Comparison of ENCODE assay signal across 26 cellular contexts in genomic region chr2:175439416-175439815, GRCh38.
DNase-seq lines count a peak whose midpoint lies in the region; ATAC-seq and TF ChIP-seq lines count a peak whose summit lies in the region.
"Had no signal": no experiment of that assay in that cellular context is flagged by ENCODE, and none has a peak within 500 bp of the region (broad histone marks: within the 10 kb centered on the region; RNA-seq: fewer than 3 reads in every experiment).

No MANE protein-coding gene starts in this region.

- TF ChIP-seq CTCF in 22Rv1 (IDR thresholded peaks at IDR 0.05): 0 out of 2 replicates have a peak, but pooled peaks have one; percentile 6
- TF ChIP-seq CTCF in AG10803 (conservative IDR thresholded peaks at IDR 0.05; ENCODE audit: low read length): 0 out of 2 replicates have a peak, but pooled peaks have one; percentile 2
- no peak for TF ChIP-seq CTCF in esophagus muscularis mucosa (IDR thresholded peaks at IDR 0.05)
- no peak for TF ChIP-seq CTCF in RWPE1 (conservative IDR thresholded peaks at IDR 0.05; ENCODE audit: low read depth)

- H3K27ac ChIP-seq in 22Rv1 (no peak overlapping the region), esophagus muscularis mucosa (replicated peaks in 1 of 4) (no peak overlapping the region), right cardiac atrium (ENCODE audit: low read length) (no peak overlapping the region), RWPE1 (no peak overlapping the region)
- H3K27ac ChIP-seq: cardiac muscle cell, coronary artery, gastroesophageal sphincter, ovary, right atrium auricular region, thyroid gland had no signal

- no peaks in the 10 kb centered on the region for H3K36me3 ChIP-seq in esophagus muscularis mucosa
- H3K36me3 ChIP-seq: cardiac muscle cell, gastroesophageal sphincter, ovary, right atrium auricular region, thyroid gland had no signal

- CTCF ChIA-PET in RWPE1 (lab: Yijun Ruan, JAX): interaction anchor here (1.2 kb wide), 1 partner anchor 24 kb away, joined by 3 read pairs; no protein-coding TSS in a partner anchor

- H3K9me3 ChIP-seq in esophagus muscularis mucosa: no peaks in the 10 kb centered on the region
- H3K9me3 ChIP-seq in right cardiac atrium (ENCODE audit: control insufficient read depth, low read length): no peaks in the 10 kb centered on the region
- H3K9me3 ChIP-seq: gastroesophageal sphincter, ovary, right atrium auricular region, thyroid gland had no signal

- POLR2A ChIA-PET in RWPE1 (lab: Yijun Ruan, JAX; ENCODE audit: low non-redundant PET): no interaction called here

- TF ChIP-seq POLR2A in esophagus muscularis mucosa (IDR thresholded peaks at IDR 0.05; ENCODE audit: low read depth): no peak

- H3K27me3 ChIP-seq in esophagus muscularis mucosa: no peaks in the 10 kb centered on the region
- no peaks in the 10 kb centered on the region for H3K27me3 ChIP-seq in right cardiac atrium (ENCODE audit: control insufficient read depth, insufficient read depth)
- H3K27me3 ChIP-seq: cardiac muscle cell, ovary, right atrium auricular region, thyroid gland had no signal

- no peaks in the 10 kb centered on the region for H3K4me1 ChIP-seq in esophagus muscularis mucosa
- no peaks in the 10 kb centered on the region for H3K4me1 ChIP-seq in right cardiac atrium (ENCODE audit: control insufficient read depth, insufficient read depth, low read length)
- H3K4me1 ChIP-seq: gastroesophageal sphincter, right atrium auricular region, thyroid gland had no signal

- intact Hi-C loops in esophagus muscularis mucosa (cut with DNase I) (no loop called here), right cardiac atrium (cut with DNase I) (no loop called here)

- WGBS in esophagus muscularis mucosa: 43% methylated on average over 1 of the region's 1 CpG
- 38% methylated on average over 1 of the region's 1 CpG for WGBS in right cardiac atrium

- no peak for TF ChIP-seq EP300 in esophagus muscularis mucosa (IDR thresholded peaks at IDR 0.05)

- DNase-seq in AG10803 (ENCODE audit: low read depth) (no peak), NCI-H146 (lab: John Stamatoyannopoulos, UW) (peak; percentile 70), esophagus muscularis mucosa (ENCODE audit: extremely low spot score) (peak; percentile 72), right cardiac atrium (no peak), RWPE1 (ENCODE audit: low spot score) (no peak)
- no peak for DNase-seq in activated CD4-positive, CD25-positive, alpha-beta regulatory T cell treated with anti-CD3 and anti-CD28 coated beads, Interleukin-2, amount 50 U/mL, for 72 hours
- DNase-seq: activated CD4-positive, alpha-beta T cell treated with anti-CD3 and anti-CD28 coated beads, Interleukin-2, amount 10 ng/mL, durations not matched to agents 7 days and 5 days; aorta; CD4-positive, alpha-beta memory T cell; GF-D8; islet precursor cell; left ventricle myocardium superior; MV-4-11; NCI-H187 treated with DMSO at 0.1 percent for 48 hours; NCI-H2227 treated with DMSO at 0.1 percent for 48 hours; ovary; SIG-M5; stimulated activated naive CD8-positive, alpha-beta T cell treated with anti-CD3 and anti-CD28 coated beads, Interleukin-15, amount 100 ng/mL, for 72 hours; T-helper 1 cell; thyroid gland had no signal

- no peak for ATAC-seq in right cardiac atrium
- ATAC-seq: activated naive CD4-positive, alpha-beta T cell treated with anti-CD3 and anti-CD28 coated beads, Interleukin-2, amount 50 U/mL, for 72 hours; gastroesophageal sphincter; left ventricle myocardium superior; stimulated activated naive CD8-positive, alpha-beta T cell treated with anti-CD3 and anti-CD28 coated beads, Interleukin-15, amount 100 ng/mL, for 72 hours had no signal

- H3K4me3 ChIP-seq in AG10803 (ENCODE audit: low read length) (no peak overlapping the region), esophagus muscularis mucosa (no peak overlapping the region), right cardiac atrium (ENCODE audit: low read length) (no peak overlapping the region)
- H3K4me3 ChIP-seq: cardiac muscle cell, coronary artery, gastroesophageal sphincter, ovary, right atrium auricular region, thyroid gland had no signal

Comparison
In these comparisons a context has a peak if more than half of its experiments do, and no peak if none do; other contexts are left out.
1. CTCF ChIP-seq: peak in 22Rv1 (single experiment) and AG10803 (single experiment); none in esophagus muscularis mucosa (0 of 3) and RWPE1 (single experiment).
2. DNase-seq: peak in NCI-H146 (single experiment) and esophagus muscularis mucosa (single experiment); none in AG10803 (single experiment), right cardiac atrium (0 of 3), activated CD4-positive, CD25-positive, alpha-beta regulatory T cell treated with anti-CD3 and anti-CD28 coated beads, Interleukin-2, amount 50 U/mL, for 72 hours (single experiment) and RWPE1 (single experiment).